Comparison of ENCODE assay signal across 8 cellular contexts in the genomic region with DNA sequence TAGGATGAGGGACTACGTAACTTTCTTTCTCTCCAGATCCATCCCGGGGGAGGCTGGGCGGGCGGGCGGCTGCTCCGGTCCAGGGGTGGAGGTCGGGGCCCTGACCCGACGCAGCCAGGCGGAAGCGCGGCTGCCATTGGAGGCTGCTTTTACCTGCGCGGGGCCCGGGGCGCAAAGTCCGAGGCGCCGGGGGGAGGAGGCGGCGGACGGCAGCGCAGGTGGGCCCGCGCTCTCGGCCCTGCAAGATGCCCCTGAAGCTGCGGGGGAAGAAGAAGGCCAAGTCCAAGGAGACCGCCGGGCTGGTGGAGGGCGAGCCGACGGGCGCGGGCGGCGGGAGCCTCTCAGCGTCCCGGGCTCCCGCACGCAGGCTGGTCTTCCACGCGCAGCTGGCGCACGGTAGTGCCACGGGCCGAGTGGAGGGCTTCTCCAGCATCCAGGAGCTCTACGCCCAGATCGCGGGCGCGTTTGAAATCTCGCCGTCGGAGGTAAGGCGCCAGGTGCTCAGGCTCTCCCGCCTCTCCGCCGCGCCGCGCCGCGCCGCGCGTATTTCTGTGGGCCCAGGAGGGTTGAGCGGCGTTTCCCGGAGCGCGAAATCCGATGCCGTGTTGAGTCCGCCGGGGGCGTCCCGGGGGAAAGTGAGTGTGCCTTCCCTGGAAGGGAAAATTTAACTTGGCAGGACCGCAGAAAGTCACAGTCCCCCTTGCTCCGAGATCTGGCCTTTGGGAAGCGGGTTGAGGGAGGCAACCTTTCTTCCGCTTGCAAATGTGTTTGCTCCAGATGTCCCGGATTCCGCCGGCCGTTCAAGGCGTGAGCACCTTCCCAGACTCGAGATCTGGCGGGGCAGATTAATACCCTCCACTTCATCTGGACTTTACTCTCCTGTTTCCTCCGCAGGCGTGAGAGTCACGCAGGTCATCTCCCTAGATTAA. TPM values are rescaled to one million over a fixed set of nuclear protein-coding genes. Genes with fewer than 3 reads are reported as not detected.
DNase-seq lines count a peak whose midpoint lies in the region; ATAC-seq and TF ChIP-seq lines count a peak whose summit lies in the region.

A gene with protein sequence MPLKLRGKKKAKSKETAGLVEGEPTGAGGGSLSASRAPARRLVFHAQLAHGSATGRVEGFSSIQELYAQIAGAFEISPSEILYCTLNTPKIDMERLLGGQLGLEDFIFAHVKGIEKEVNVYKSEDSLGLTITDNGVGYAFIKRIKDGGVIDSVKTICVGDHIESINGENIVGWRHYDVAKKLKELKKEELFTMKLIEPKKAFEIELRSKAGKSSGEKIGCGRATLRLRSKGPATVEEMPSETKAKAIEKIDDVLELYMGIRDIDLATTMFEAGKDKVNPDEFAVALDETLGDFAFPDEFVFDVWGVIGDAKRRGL (plus strand): TSS at position 117 of the 929 bp plus-strand sequence. CDS start 129 bp downstream, at position 246.

- H3K27ac ChIP-seq in Panc1 (ENCODE audit: low read length) = no peak within 1 kb of the TSS
- H3K27ac ChIP-seq in left lung = peak within 1 kb of the TSS; percentile 44 to 79
- no peak within 1 kb of the TSS for H3K27ac ChIP-seq in PC-9

- no peaks in the 10 kb centered on the region for H4K20me1 ChIP-seq in PC-9 (ENCODE audit: insufficient read depth)

- H3K4me3 Mint-ChIP-seq in chondrocyte (ENCODE audit: unreplicated experiment) = peak within 1 kb of the TSS; percentile 81

- no peak within 1 kb of the TSS for H3K27ac Mint-ChIP-seq in chondrocyte (ENCODE audit: unreplicated experiment)

- peaks cover 13% of the 10 kb centered on the region for H3K27me3 Mint-ChIP-seq in chondrocyte (ENCODE audit: low read depth)

- H3K9me3 ChIP-seq in Panc1 (ENCODE audit: control insufficient read depth, insufficient read depth, low read depth, low read length) (no peaks in the 10 kb centered on the region), left lung (no peaks in the 10 kb centered on the region), PC-9 (ENCODE audit: insufficient read depth, low read depth) (no peaks in the 10 kb centered on the region)

- H3K9me2 ChIP-seq in PC-9 (ENCODE audit: insufficient read depth) = no peaks in the 10 kb centered on the region

- H3K4me1 Mint-ChIP-seq in chondrocyte (ENCODE audit: low read depth) = peaks cover 7% of the 10 kb centered on the region

- H3K4me3 ChIP-seq in Panc1 (ENCODE audit: low read depth in 2 of 2, low read length in 2 of 2) = peak within 1 kb of the TSS; percentile 43 to 55
- peak within 1 kb of the TSS; percentile 38 to 55 for H3K4me3 ChIP-seq in left lung
- H3K4me3 ChIP-seq in PC-9 = no peak within 1 kb of the TSS

- DNase-seq in Panc1 (ENCODE audit: low read depth, low spot score) (no peak), chondrocyte (ENCODE audit: low spot score) (no peak), left lung (peak in 1 of 2 donors; percentile 78), NCI-H2107 treated with DMSO at 0.1 percent for 48 hours (lab: John Stamatoyannopoulos, UW; ENCODE audit: unreplicated experiment) (no peak), PC-9 (no peak)
- DNase-seq in stimulated activated CD4-positive, alpha-beta T cell treated with anti-CD3 and anti-CD28 coated beads, Interleukin-4, amount 100 ng/mL, for 24 hours = peak; percentile 15

- intact Hi-C loops in Panc1 (cut with micrococcal nuclease; ENCODE audit: unreplicated experiment) (no loop called here), left lung (cut with DNase I) (no loop called here), PC-9 (cut with micrococcal nuclease; ENCODE audit: unreplicated experiment) (no loop called here)

- H3K36me3 ChIP-seq in Panc1 (ENCODE audit: control insufficient read depth, insufficient read depth, low read length) (no peaks in the 10 kb centered on the region), left lung (no peaks in the 10 kb centered on the region), PC-9 (ENCODE audit: low read depth) (no peaks in the 10 kb centered on the region)

- no peak within 1 kb of the TSS for H3K4me2 ChIP-seq in PC-9

- no peaks in the 10 kb centered on the region for H3K9me3 Mint-ChIP-seq in chondrocyte (ENCODE audit: low read depth)

- H2AFZ ChIP-seq in PC-9 = no peak within 1 kb of the TSS

- ATAC-seq in GM18907 (IDR thresholded peaks at IDR 0.05; ENCODE audit: unreplicated experiment) (peak; percentile 53), Panc1 (peak; percentile 77), left lung (peak; percentile 72), HG03521 (IDR thresholded peaks at IDR 0.05; ENCODE audit: unreplicated experiment) (no peak)

- H3F3A ChIP-seq in PC-9 (ENCODE audit: insufficient read depth, low read depth) = no peaks in the 10 kb centered on the region

- BruUV-seq in Panc1 (replicated peaks; lab: Mats Ljungman, UMichigan) = no TSS peak
- BruUV-seq in PC-9 (replicated peaks; lab: Mats Ljungman, UMichigan) = no TSS peak

- in situ Hi-C loops in Panc1 (cut with HindIII; ENCODE audit: low pct_unique_long_range_greater_than_20kb, low sequenced_read_pairs) = no loop called here

- no peaks in the 10 kb centered on the region for H3K36me3 Mint-ChIP-seq in chondrocyte (ENCODE audit: low read depth)

- peaks cover 4% of the 10 kb centered on the region for H3K4me1 ChIP-seq in Panc1 (ENCODE audit: control insufficient read depth, insufficient read depth, low read length)
- peaks cover 0 to 18% of the 10 kb centered on the region in 2 donors for H3K4me1 ChIP-seq in left lung
- H3K4me1 ChIP-seq in PC-9 (replicated peaks; ENCODE audit: insufficient read depth) = no peaks in the 10 kb centered on the region

- TF ChIP-seq CTCF in Panc1 (IDR thresholded peaks at IDR 0.05) = no peak
- no peak for TF ChIP-seq CTCF in chondrocyte (IDR thresholded peaks at IDR 0.05)
- no peak for TF ChIP-seq CTCF in left lung (IDR thresholded peaks at IDR 0.05)
- TF ChIP-seq CTCF in PC-9 (conservative IDR thresholded peaks at IDR 0.05) = no peak

- H3K79me2 ChIP-seq in PC-9 (ENCODE audit: low read depth) = no peaks in the 10 kb centered on the region

- CTCF ChIA-PET in Panc1 (lab: Charles Lee) = interaction anchor here (0.6 kb wide), 1 partner anchor 54 kb away, joined by 3 read pairs; no protein-coding TSS in a partner anchor
- CTCF ChIA-PET in PC-9 (lab: Charles Lee) = no interaction called here

- POLR2A ChIA-PET in Panc1 (lab: Charles Lee) (no interaction called here), PC-9 (lab: Charles Lee; ENCODE audit: unreplicated experiment) (no interaction called here)

- peaks cover 27% of the 10 kb centered on the region for H3K27me3 ChIP-seq in Panc1 (ENCODE audit: control insufficient read depth, insufficient read depth, low read length)
- H3K27me3 ChIP-seq in left lung = peaks cover 6 to 46% of the 10 kb centered on the region in 2 donors
- H3K27me3 ChIP-seq in PC-9 (ENCODE audit: insufficient read depth, low read depth) = no peaks in the 10 kb centered on the region

RNA-seq across cellular contexts. Expression of the gene that starts here (rescaled TPM):
- total RNA-seq in Panc1 (2021; ENCODE audit: unreplicated experiment) (0.26 TPM), chondrocyte (0.10 to 0.15 TPM (median 0.10 TPM) in 3 replicates), left lung (1 to 10 TPM; 1.2 to 2.2 TPM), PC-9 (2021) (0.20 and 0.30 TPM in 2 replicates)
- not detected for polyA plus RNA-seq in Panc1 (2012; ENCODE audit: insufficient read length)

Comparison
In these comparisons a context has a peak if more than half of its experiments do, and no peak if none do; other contexts are left out.
1. Peak in ATAC-seq and H3K4me3 ChIP-seq in Panc1; RNA of the gene not detected or under 1 TPM.
2. H3K27ac ChIP-seq: peak in left lung (2 of 2); none in Panc1 (single experiment) and PC-9 (single experiment).